Comparison of ENCODE assay signal across 8 cellular contexts in the genomic region with DNA sequence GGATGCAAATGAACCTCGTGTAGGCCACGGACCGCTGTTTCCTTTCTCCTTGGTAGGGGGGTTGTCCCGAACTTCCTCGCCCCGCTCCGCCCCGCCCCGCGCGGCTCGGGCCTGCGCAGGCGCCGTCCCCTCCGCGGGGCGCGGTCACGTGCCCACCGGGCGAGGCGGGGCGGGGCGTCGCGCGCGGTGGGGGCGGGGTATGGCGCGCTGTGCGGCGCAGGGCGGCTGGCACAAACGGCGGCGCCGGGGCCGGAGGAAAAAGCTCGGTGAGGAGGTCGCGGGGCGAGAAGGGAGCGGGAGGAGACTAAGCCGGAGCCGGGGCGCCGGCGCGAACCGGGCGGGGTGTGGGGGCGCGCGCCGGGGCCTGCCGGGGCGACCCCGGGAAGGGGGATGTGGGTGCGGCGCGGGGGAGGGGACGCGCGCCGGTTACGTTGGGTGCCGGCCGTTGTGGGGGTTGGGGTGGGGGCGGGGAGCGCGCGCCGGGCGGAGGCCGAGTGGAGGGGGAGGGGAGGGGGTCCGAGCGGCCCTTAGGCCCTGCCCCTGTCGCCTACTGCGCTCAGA. TPM values are rescaled to one million over a fixed set of nuclear protein-coding genes. Genes with fewer than 3 reads are reported as not detected.
DNase-seq lines count a peak whose midpoint lies in the region; ATAC-seq and TF ChIP-seq lines count a peak whose summit lies in the region.

TSS of gene EGLN2 (plus strand) at position 195 of the 561 bp plus-strand sequence. CDS start 1,382 bp downstream, outside the sequence.

- no peak for TF ChIP-seq CTCF in activated CD8-positive, alpha-beta T cell treated with anti-CD3 and anti-CD28 coated beads for 36 hours (IDR thresholded peaks at IDR 0.05)
- TF ChIP-seq CTCF in retinal pigment epithelial cell (conservative IDR thresholded peaks at IDR 0.05; ENCODE audit: low read depth, low read length) = no peak

- peaks cover 56% of the 10 kb centered on the region for H3K4me1 Mint-ChIP-seq in activated CD4-positive, alpha-beta T cell treated with anti-CD3 and anti-CD28 coated beads, Interleukin-2, amount 10 ng/mL, durations not matched to agents 7 days and 5 days
- H3K4me1 Mint-ChIP-seq in activated CD8-positive, alpha-beta T cell treated with anti-CD3 and anti-CD28 coated beads for 36 hours (ENCODE audit: low read depth) = peaks cover 58% of the 10 kb centered on the region

- intact Hi-C loops in activated CD8-positive, alpha-beta T cell treated with anti-CD3 and anti-CD28 coated beads for 36 hours (cut with micrococcal nuclease) = no loop called here
- intact Hi-C loops in left cardiac atrium (cut with DNase I) = no loop called here

- H3K9me3 Mint-ChIP-seq in activated CD4-positive, alpha-beta T cell treated with anti-CD3 and anti-CD28 coated beads, Interleukin-2, amount 10 ng/mL, durations not matched to agents 7 days and 5 days = no peaks in the 10 kb centered on the region
- no peaks in the 10 kb centered on the region for H3K9me3 Mint-ChIP-seq in activated CD8-positive, alpha-beta T cell treated with anti-CD3 and anti-CD28 coated beads for 36 hours

- DNase-seq in activated CD4-positive, alpha-beta T cell treated with anti-CD3 and anti-CD28 coated beads, Interleukin-2, amount 10 ng/mL, durations not matched to agents 7 days and 5 days = no peak
- DNase-seq in activated CD4-positive, alpha-beta T cell treated with anti-CD3 and anti-CD28 coated beads for 4 hours = no peak
- no peak for DNase-seq in activated CD8-positive, alpha-beta T cell treated with anti-CD3 and anti-CD28 coated beads for 36 hours
- DNase-seq in left cardiac atrium = no peak
- no peak for DNase-seq in retinal pigment epithelial cell (ENCODE audit: low read depth)
- DNase-seq in GOT3 (lab: John Stamatoyannopoulos, UW) = no peak

- CTCF ChIA-PET in activated CD4-positive, alpha-beta T cell treated with anti-CD3 and anti-CD28 coated beads, Interleukin-2, amount 10 ng/mL, durations not matched to agents 7 days and 5 days (lab: Charles Lee) = interaction anchor here (0.6 to 4.5 kb wide), 6 partner anchors 12 to 1334 kb away, joined by 3 to 22 read pairs (median 4); partner anchors contain the start of gene RAB4B
- CTCF ChIA-PET in activated CD8-positive, alpha-beta T cell treated with anti-CD3 and anti-CD28 coated beads for 36 hours (lab: Charles Lee) = interaction anchor here (0.7 to 2.3 kb wide), 7 partner anchors 8 to 136 kb away, joined by 3 to 15 read pairs (median 5); partner anchors contain the start of genes COQ8B, ITPKC and RAB4B

- peak within 1 kb of the TSS; percentile 95 for H3K4me3 Mint-ChIP-seq in activated CD4-positive, alpha-beta T cell treated with anti-CD3 and anti-CD28 coated beads, Interleukin-2, amount 10 ng/mL, durations not matched to agents 7 days and 5 days
- H3K4me3 Mint-ChIP-seq in activated CD8-positive, alpha-beta T cell treated with anti-CD3 and anti-CD28 coated beads for 36 hours = peak within 1 kb of the TSS; percentile 95

- H3K27me3 Mint-ChIP-seq in activated CD4-positive, alpha-beta T cell treated with anti-CD3 and anti-CD28 coated beads, Interleukin-2, amount 10 ng/mL, durations not matched to agents 7 days and 5 days = no peaks in the 10 kb centered on the region
- H3K27me3 Mint-ChIP-seq in activated CD8-positive, alpha-beta T cell treated with anti-CD3 and anti-CD28 coated beads for 36 hours = no peaks in the 10 kb centered on the region

- H3K4me3 ChIP-seq in retinal pigment epithelial cell (ENCODE audit: low read length) = peak within 1 kb of the TSS; percentile 86

- ATAC-seq in HG03103 (IDR thresholded peaks at IDR 0.05; ENCODE audit: low read depth, unreplicated experiment) = peak; percentile 68
- ATAC-seq in activated CD8-positive, alpha-beta T cell treated with anti-CD3 and anti-CD28 coated beads for 36 hours = peak; percentile 86
- peak; percentile 0 to 1 for ATAC-seq in left cardiac atrium
- no peak for ATAC-seq in GM21423 (IDR thresholded peaks at IDR 0.05; ENCODE audit: unreplicated experiment)

- POLR2A ChIA-PET in activated CD4-positive, alpha-beta T cell treated with anti-CD3 and anti-CD28 coated beads, Interleukin-2, amount 10 ng/mL, durations not matched to agents 7 days and 5 days (lab: Charles Lee) = interaction anchor here (1.1 to 1.2 kb wide), 2 partner anchors 21 to 45 kb away, joined by 5 to 7 read pairs; partner anchors contain the start of gene RAB4B
- POLR2A ChIA-PET in activated CD8-positive, alpha-beta T cell treated with anti-CD3 and anti-CD28 coated beads for 36 hours (lab: Charles Lee) = interaction anchor here (0.7 to 1.5 kb wide), 6 partner anchors 8 to 127 kb away, joined by 3 to 4 read pairs (median 3); partner anchors contain the start of genes ACTMAP and RAB4B

- peaks cover 42% of the 10 kb centered on the region for H3K36me3 Mint-ChIP-seq in activated CD4-positive, alpha-beta T cell treated with anti-CD3 and anti-CD28 coated beads, Interleukin-2, amount 10 ng/mL, durations not matched to agents 7 days and 5 days (ENCODE audit: low read depth)
- peaks cover 45% of the 10 kb centered on the region for H3K36me3 Mint-ChIP-seq in activated CD8-positive, alpha-beta T cell treated with anti-CD3 and anti-CD28 coated beads for 36 hours (ENCODE audit: low read depth)

- H3K27ac Mint-ChIP-seq in activated CD4-positive, alpha-beta T cell treated with anti-CD3 and anti-CD28 coated beads, Interleukin-2, amount 10 ng/mL, durations not matched to agents 7 days and 5 days = peak within 1 kb of the TSS; percentile 95
- peak within 1 kb of the TSS; percentile 97 for H3K27ac Mint-ChIP-seq in activated CD8-positive, alpha-beta T cell treated with anti-CD3 and anti-CD28 coated beads for 36 hours

RNA-seq across cellular contexts. Expression of gene EGLN2, which starts in this region (rescaled TPM):
- 100 to 1,000 TPM; 124 to 126 TPM for total RNA-seq in activated CD4-positive, alpha-beta T cell treated with anti-CD3 and anti-CD28 coated beads, Interleukin-2, amount 10 ng/mL, durations not matched to agents 7 days and 5 days
- total RNA-seq in activated CD8-positive, alpha-beta T cell treated with anti-CD3 and anti-CD28 coated beads for 36 hours = 10 to 100 TPM; 87.4 to 90.1 TPM
- total RNA-seq in left cardiac atrium = 10 to 100 TPM; 66.7 to 67.5 TPM
